In the genomic region with DNA sequence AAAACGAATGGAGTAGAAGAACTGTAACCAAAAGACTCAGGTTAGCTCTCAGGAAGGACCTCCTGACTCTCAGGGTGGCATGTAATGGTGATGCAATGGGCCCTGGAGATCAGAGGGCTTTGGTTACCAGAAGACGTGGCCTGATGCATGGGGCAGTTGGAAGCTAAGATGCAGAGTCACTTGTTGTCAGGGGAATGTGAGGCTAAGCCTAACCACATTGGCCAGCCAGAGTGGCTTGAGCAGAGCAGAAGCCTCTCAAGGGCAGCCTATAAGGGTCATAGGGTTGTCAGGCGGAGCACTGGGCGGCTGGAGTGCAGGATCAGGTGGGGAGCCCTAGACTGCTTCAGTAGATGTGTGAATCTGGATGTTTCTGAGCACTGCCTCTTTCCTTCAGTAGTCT, we compare ENCODE assay signal across 23 cellular contexts. TPM values are rescaled to one million over a fixed set of nuclear protein-coding genes. Genes with fewer than 3 reads are reported as not detected.
DNase-seq lines count a peak whose midpoint lies in the region; ATAC-seq, FAIRE-seq and TF ChIP-seq lines count a peak whose summit lies in the region.
"Had no signal": no experiment of that assay in that cellular context is flagged by ENCODE, and none has a peak within 500 bp of the region (broad histone marks: within the 10 kb centered on the region; RNA-seq: fewer than 3 reads in every experiment).

No MANE protein-coding gene starts in this region.

- CTCF ChIA-PET in K562 (lab: Yijun Ruan, JAX; ENCODE audit: low intra/inter-chr PET ratio), result no interaction called here

- H3K27me3 Mint-ChIP-seq in activated naive CD4-positive, alpha-beta T cell treated with anti-CD3 and anti-CD28 coated beads, Interleukin-2, amount 50 U/mL, for 24 hours, result no peaks in the 10 kb centered on the region
- H3K27me3 Mint-ChIP-seq: CD4-positive, alpha-beta T cell had no signal

- H3K27ac Mint-ChIP-seq in activated naive CD4-positive, alpha-beta T cell treated with anti-CD3 and anti-CD28 coated beads, Interleukin-2, amount 50 U/mL, for 24 hours, result peak overlapping the region; percentile 49
- H3K27ac Mint-ChIP-seq: CD4-positive, alpha-beta T cell; T-helper 1 cell treated with Interleukin-12 subunit alpha and Interleukin-12 subunit beta and Interleukin-4 antibody, amounts not matched to agents 30 μg/mL and 1 μg/mL, for 36 hours had no signal

- in situ Hi-C loops in K562 (cut with MboI), result no loop called here

- no peaks in the 10 kb centered on the region for H3K36me3 Mint-ChIP-seq in activated naive CD4-positive, alpha-beta T cell treated with anti-CD3 and anti-CD28 coated beads, Interleukin-2, amount 50 U/mL, for 24 hours

- H3K79me2 ChIP-seq in K562 (ENCODE audit: control insufficient read depth, insufficient read depth, low read length), result no peaks in the 10 kb centered on the region

- no peaks in the 10 kb centered on the region for H4K20me1 ChIP-seq in K562 (replicated peaks; ENCODE audit: control insufficient read depth, insufficient read depth, low read length)
- H4K20me1 ChIP-seq: BLaER1 treated with 17β-estradiol and CSF1 and Interleukin-3, amounts not matched to agents 10 nM and 100 nM had no signal

- H3K4me3 ChIP-seq in NB4 (ENCODE audit: low read depth, low read length), result no peak overlapping the region
- no peak overlapping the region for H3K4me3 ChIP-seq in K562
- H3K4me3 ChIP-seq: BLaER1 treated with 17β-estradiol and CSF1 and Interleukin-3, amounts not matched to agents 10 nM and 100 nM had no signal

- intact Hi-C loops in K562 (cut with micrococcal nuclease), result no loop called here

- 0 out of 4 replicates have a peak overlapping the region, but pooled peaks of 1 of the 2 experiments have one; percentile 14 for H3K9ac ChIP-seq in K562 (ENCODE audit: insufficient read depth in 1 of 2, low read depth in 2 of 2, low read length in 2 of 2)
- H3K9ac ChIP-seq: BLaER1 treated with 17β-estradiol and CSF1 and Interleukin-3, amounts not matched to agents 10 nM and 100 nM had no signal

- H3K27ac ChIP-seq in K562 (ENCODE audit: extremely low read depth, low read depth, low read length), result no peak overlapping the region
- H3K27ac ChIP-seq: BLaER1 treated with 17β-estradiol and CSF1 and Interleukin-3, amounts not matched to agents 10 nM and 100 nM had no signal

- no peak for TF ChIP-seq CTCF in NB4 (IDR thresholded peaks at IDR 0.05; ENCODE audit: low read depth, low read length)
- no peak for TF ChIP-seq CTCF in K562 (IDR thresholded peaks at IDR 0.05 in 2 of 3, conservative IDR thresholded peaks at IDR 0.05 in 1 of 3; ENCODE audit: insufficient read depth in 2 of 3, low read depth in 1 of 3, low read length in 3 of 3)

- WGBS in K562 (ENCODE audit: insufficient coverage, low coverage, missing lambda C conversion rate), result 43% methylated on average over 4 of the region's 4 CpGs

- TF ChIP-seq POLR2A in NB4 (IDR thresholded peaks at IDR 0.05; ENCODE audit: extremely low read depth, insufficient read length), result no peak
- TF ChIP-seq POLR2A in K562 (conservative IDR thresholded peaks at IDR 0.05), result no peak

- POLR2A ChIA-PET in K562 (lab: Yijun Ruan, JAX), result interaction anchor here (1.1 kb wide), 1 partner anchor 13 kb away, joined by 3 read pairs; no protein-coding TSS in a partner anchor

- no peaks in the 10 kb centered on the region for H3K4me1 Mint-ChIP-seq in activated naive CD4-positive, alpha-beta T cell treated with anti-CD3 and anti-CD28 coated beads, Interleukin-2, amount 50 U/mL, for 24 hours

- H3K36me3 ChIP-seq in K562 (ENCODE audit: control insufficient read depth, insufficient read depth, low read length), result no peaks in the 10 kb centered on the region
- H3K36me3 ChIP-seq: BLaER1 treated with 17β-estradiol and CSF1 and Interleukin-3, amounts not matched to agents 10 nM and 100 nM had no signal

- H3K9me3 ChIP-seq in K562 (replicated peaks; ENCODE audit: control insufficient read depth, insufficient read depth, low read depth, low read length), result no peaks in the 10 kb centered on the region; the same call in 1 of the 2 replicates

- DNase-seq in activated naive CD4-positive, alpha-beta T cell treated with anti-CD3 and anti-CD28 coated beads, Interleukin-2, amount 50 U/mL, for 16 hours, result no peak
- DNase-seq in NB4 (ENCODE audit: low read depth) (peak; percentile 38), K562 (ENCODE audit: extremely low read depth in 1 of 4, low spot score in 3 of 4) (no peak), midbrain (lab: John Stamatoyannopoulos, UW) (no peak), NCI-H446 (lab: John Stamatoyannopoulos, UW) (no peak)
- DNase-seq: AML-193; CD4-positive, alpha-beta T cell; KG1; MM.1S; NCI-H1105 treated with DMSO at 0.1 percent for 48 hours; NCI-H146; NCI-H2029; NCI-H526 treated with DMSO at 0.1 percent for 48 hours; RPMI8226; SHP77; SW 1271 had no signal

- BruUV-seq in K562 (replicated peaks; lab: Mats Ljungman, UMichigan), result no TSS peak

- H3K4me3 Mint-ChIP-seq in activated naive CD4-positive, alpha-beta T cell treated with anti-CD3 and anti-CD28 coated beads, Interleukin-2, amount 50 U/mL, for 24 hours, result no peak overlapping the region
- H3K4me3 Mint-ChIP-seq: CD4-positive, alpha-beta T cell; T-helper 1 cell treated with Interleukin-12 subunit alpha and Interleukin-12 subunit beta and Interleukin-4 antibody, amounts not matched to agents 30 μg/mL and 1 μg/mL, for 36 hours had no signal

- peaks cover 3% of the 10 kb centered on the region for H3K9me1 ChIP-seq in K562 (ENCODE audit: control insufficient read depth, insufficient read depth, low read length)

- no peak for FAIRE-seq in K562 (lab: Jason Lieb, UNC)
- FAIRE-seq: A204.1, D721Med, G401.6 had no signal

- no peaks in the 10 kb centered on the region for H3K9me3 Mint-ChIP-seq in activated naive CD4-positive, alpha-beta T cell treated with anti-CD3 and anti-CD28 coated beads, Interleukin-2, amount 50 U/mL, for 24 hours
- H3K9me3 Mint-ChIP-seq: CD4-positive, alpha-beta T cell; T-helper 1 cell treated with Interleukin-12 subunit alpha and Interleukin-12 subunit beta and Interleukin-4 antibody, amounts not matched to agents 30 μg/mL and 1 μg/mL, for 36 hours had no signal

- no peaks in the 10 kb centered on the region for H3K27me3 ChIP-seq in K562 (ENCODE audit: control insufficient read depth in 2 of 2, insufficient read depth in 2 of 2, low read length in 2 of 2)
- H3K27me3 ChIP-seq: BLaER1 treated with 17β-estradiol and CSF1 and Interleukin-3, amounts not matched to agents 10 nM and 100 nM had no signal

- 0 out of 2 replicates have a peak overlapping the region, but pooled peaks have one; percentile 4 for H2AFZ ChIP-seq in K562 (ENCODE audit: low read depth, low read length)

- TF ChIP-seq RAD21 in K562 (CRISPR knock-in tag; conservative IDR thresholded peaks at IDR 0.05 in 1 of 2, IDR thresholded peaks at IDR 0.05 in 1 of 2), result no peak

- ATAC-seq in K562 (peak; percentile 42), HG03565 (IDR thresholded peaks at IDR 0.05; ENCODE audit: unreplicated experiment) (no peak)

- peaks cover 0 to 6% of the 10 kb centered on the region in 2 experiments; a peak in 2 of 5 replicates for H3K4me1 ChIP-seq in K562 (replicated peaks in 1 of 2; ENCODE audit: control insufficient read depth in 2 of 2, insufficient read depth in 2 of 2, low read length in 2 of 2)

- TF ChIP-seq EP300 in K562 (IDR thresholded peaks at IDR 0.05; ENCODE audit: low read length), result no peak

- H3K4me2 ChIP-seq in K562 (ENCODE audit: insufficient read depth, low read length), result no peak overlapping the region
- H3K4me2 ChIP-seq: BLaER1 treated with 17β-estradiol and CSF1 and Interleukin-3, amounts not matched to agents 10 nM and 100 nM had no signal

TF ChIP-seq in K562, 482 proteins besides CTCF, POLR2A, EP300 and RAD21 (continues in another document):
- TF ChIP-seq CBFA2T2 (conservative IDR thresholded peaks at IDR 0.05), result no peak

RNA-seq across cellular contexts. Expression of a gene that starts 5.9 kb away (rescaled TPM):
- 4.9 and 7.0 TPM in 2 replicates for total RNA-seq in K562 (2011; cell fraction: chromatin; rRNA removed; ENCODE audit: low replicate concordance)
- total RNA-seq in K562 (2011; cell fraction: nucleolus; rRNA removed), result 9.5 and 11.5 TPM in 2 replicates
- total RNA-seq in K562 (2011; cell fraction: nucleoplasm; rRNA removed), result 9.8 and 14.6 TPM in 2 replicates
- total RNA-seq in K562 (2014; rRNA removed) (5.9 and 6.6 TPM in 2 replicates), K562 (2014; rRNA removed; fragmentation: Illumina TruSeq; extraction: Trizol) (3.2 and 3.7 TPM in 2 replicates), K562 (2015; rRNA removed; fragmentation: Illumina TruSeq; extraction: Trizol) (5.4 and 6.2 TPM in 2 replicates), K562 (2021) (4.5 and 5.3 TPM in 2 replicates)
- polyA plus RNA-seq in K562 (2011; rRNA removed) (8.8 and 11.8 TPM in 2 replicates), K562 (2014; fragmentation: Illumina TruSeq; extraction: Trizol) (5.3 and 6.6 TPM in 2 replicates), K562 (2014; fragmentation: Nextera tagmentation; extraction: Ambion mirVana) (1 to 10 TPM; 3.4 to 4.1 TPM), K562 (2014; rRNA removed) (16.8 and 17.5 TPM in 2 replicates)
- polyA plus RNA-seq in K562 (2011; cell fraction: cytosol; rRNA removed), result 8.1 and 9.4 TPM in 2 replicates
- polyA plus RNA-seq in K562 (2011; cell fraction: nucleus; rRNA removed), result 19.5 and 25.3 TPM in 2 replicates
- 1.7 and 5.6 TPM in 2 replicates for polyA plus RNA-seq in K562 (2012)
- 3.4 and 4.2 TPM in 2 replicates for polyA minus RNA-seq in K562 (2011; rRNA and poly(A)+ RNA removed)
- not detected in 2 replicates for polyA minus RNA-seq in K562 (2011; cell fraction: cytosol; rRNA and poly(A)+ RNA removed)
- polyA minus RNA-seq in K562 (2011; cell fraction: nucleus; rRNA and poly(A)+ RNA removed), result 3.1 and 8.7 TPM in 2 replicates

RNA-seq across cellular contexts. Expression of a gene that starts 20.0 kb away (rescaled TPM):
- total RNA-seq in K562 (2011; cell fraction: chromatin; rRNA removed; ENCODE audit: low replicate concordance), result 1.8 and 8.7 TPM in 2 replicates
- total RNA-seq in K562 (2011; cell fraction: nucleolus; rRNA removed), result 21.3 and 27.3 TPM in 2 replicates
- total RNA-seq in K562 (2011; cell fraction: nucleoplasm; rRNA removed), result 9.3 and 10.3 TPM in 2 replicates
- 94.0 and 111 TPM in 2 replicates for total RNA-seq in K562 (2014; rRNA removed)
- 0.47 TPM in 1 of 2 replicates, not detected in the other for total RNA-seq in K562 (2014; rRNA removed; fragmentation: Illumina TruSeq; extraction: Trizol)
- 17.0 and 20.2 TPM in 2 replicates for total RNA-seq in K562 (2015; rRNA removed; fragmentation: Illumina TruSeq; extraction: Trizol)
- 74.2 and 80.8 TPM in 2 replicates for total RNA-seq in K562 (2021)
- polyA plus RNA-seq in K562 (2011; rRNA removed), result 5.8 and 7.5 TPM in 2 replicates
- 17.0 and 80.2 TPM in 2 replicates for polyA plus RNA-seq in K562 (2011; cell fraction: cytosol; rRNA removed)
- 13.4 and 25.4 TPM in 2 replicates for polyA plus RNA-seq in K562 (2011; cell fraction: nucleus; rRNA removed)
- polyA plus RNA-seq in K562 (2012), result 25.0 and 56.6 TPM in 2 replicates
- polyA plus RNA-seq in K562 (2014; fragmentation: Illumina TruSeq; extraction: Trizol), result 1.2 and 13.9 TPM in 2 replicates
- polyA plus RNA-seq in K562 (2014; fragmentation: Nextera tagmentation; extraction: Ambion mirVana), result under 1 TPM; 0.08 to 0.11 TPM
- polyA plus RNA-seq in K562 (2014; rRNA removed), result 46.5 and 51.2 TPM in 2 replicates
- polyA minus RNA-seq in K562 (2011; rRNA and poly(A)+ RNA removed), result 0.99 and 1.6 TPM in 2 replicates
- polyA minus RNA-seq in K562 (2011; cell fraction: cytosol; rRNA and poly(A)+ RNA removed), result 9.5 and 16.5 TPM in 2 replicates
- 13.5 and 15.0 TPM in 2 replicates for polyA minus RNA-seq in K562 (2011; cell fraction: nucleus; rRNA and poly(A)+ RNA removed)
